ENCODE assay signal across 11 cellular contexts in the genomic region with DNA sequence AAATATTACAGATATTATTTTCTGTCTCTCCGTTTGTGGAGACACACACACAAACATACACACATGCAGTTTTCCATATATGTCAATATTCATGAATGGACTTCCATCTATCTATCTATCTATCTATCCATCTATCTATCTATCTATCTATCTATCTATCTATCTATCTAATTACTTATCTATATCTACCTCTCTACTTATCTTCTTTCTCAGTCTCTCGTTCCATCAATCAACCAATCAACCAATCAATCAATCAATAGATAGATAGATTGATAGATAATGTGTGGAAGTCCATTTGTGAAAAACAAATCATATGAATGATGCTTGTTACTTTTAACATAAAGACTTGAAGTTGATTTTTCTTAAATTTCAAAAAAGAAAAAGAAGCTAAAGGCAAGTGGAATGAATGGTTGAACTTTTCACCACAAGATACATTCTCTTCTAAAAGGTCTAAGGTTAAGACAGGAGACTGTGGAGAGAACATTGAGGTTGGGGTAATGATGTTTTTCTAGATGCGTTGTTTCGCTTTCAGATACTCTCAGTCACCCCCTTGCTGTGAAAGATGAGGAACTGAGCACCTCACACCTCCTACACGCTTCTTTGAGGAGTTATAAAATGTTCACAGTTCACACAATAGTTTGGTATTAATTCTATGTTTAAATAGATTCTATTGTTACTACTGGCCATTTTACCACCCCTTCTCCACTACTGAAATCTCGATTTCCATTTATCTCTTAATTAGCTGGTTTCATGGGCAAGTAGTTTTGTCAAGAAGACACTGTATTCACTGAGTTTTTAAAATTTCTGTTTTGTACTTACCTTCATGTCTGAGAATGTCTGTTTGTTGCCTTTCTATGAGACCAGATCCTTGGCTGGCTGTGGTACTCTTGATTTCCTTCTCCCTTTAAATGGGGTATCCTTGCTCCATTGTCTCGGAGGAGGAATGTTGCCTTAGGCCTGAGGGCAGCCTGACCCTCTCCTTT.
DNase-seq lines count a peak whose midpoint lies in the region; ATAC-seq and TF ChIP-seq lines count a peak whose summit lies in the region.
"Had no signal": no experiment of that assay in that cellular context is flagged by ENCODE, and none has a peak within 500 bp of the region (broad histone marks: within the 10 kb centered on the region; RNA-seq: fewer than 3 reads in every experiment).

No MANE protein-coding gene starts in this region.

- H3K9me3 Mint-ChIP-seq in activated naive CD4-positive, alpha-beta T cell treated with anti-CD3 and anti-CD28 coated beads for 36 hours, result peaks cover 12% of the 10 kb centered on the region
- H3K9me3 Mint-ChIP-seq in nephron progenitor cell (peaks cover 22% of the 10 kb centered on the region), progenitor cell of endocrine pancreas (ENCODE audit: low read depth) (peaks cover 8% of the 10 kb centered on the region)

- CTCF ChIA-PET in activated naive CD4-positive, alpha-beta T cell treated with anti-CD3 and anti-CD28 coated beads for 36 hours (lab: Charles Lee), result interaction anchor here (0.7 kb wide), 1 partner anchor 1369 kb away, joined by 3 read pairs; no protein-coding TSS in a partner anchor

- intact Hi-C loops in activated naive CD4-positive, alpha-beta T cell treated with anti-CD3 and anti-CD28 coated beads for 36 hours (cut with micrococcal nuclease), result loop anchor here (10.0 kb wide), 2 partner anchors 388 to 1098 kb away; partner anchors contain the start of genes CACUL1 and RAB11FIP2

- no peak overlapping the region for H3K4me3 Mint-ChIP-seq in activated naive CD4-positive, alpha-beta T cell treated with anti-CD3 and anti-CD28 coated beads for 36 hours
- H3K4me3 Mint-ChIP-seq in nephron progenitor cell (no peak overlapping the region), progenitor cell of endocrine pancreas (ENCODE audit: low read depth) (no peak overlapping the region)
- H3K4me3 Mint-ChIP-seq: T-helper 17 cell had no signal

- H3K36me3 Mint-ChIP-seq in activated naive CD4-positive, alpha-beta T cell treated with anti-CD3 and anti-CD28 coated beads for 36 hours (ENCODE audit: low read depth), result peaks cover 1% of the 10 kb centered on the region
- H3K36me3 Mint-ChIP-seq in nephron progenitor cell (ENCODE audit: low read depth) (peaks cover 5% of the 10 kb centered on the region), progenitor cell of endocrine pancreas (ENCODE audit: insufficient read depth) (peaks cover 2% of the 10 kb centered on the region)

- peaks cover 26% of the 10 kb centered on the region for H3K27me3 Mint-ChIP-seq in activated naive CD4-positive, alpha-beta T cell treated with anti-CD3 and anti-CD28 coated beads for 36 hours (ENCODE audit: low read depth)
- H3K27me3 Mint-ChIP-seq in nephron progenitor cell (ENCODE audit: low read depth, poor library complexity) (peaks cover 7% of the 10 kb centered on the region), progenitor cell of endocrine pancreas (peaks cover 16% of the 10 kb centered on the region)

- peak; percentile 28 for DNase-seq in activated naive CD4-positive, alpha-beta T cell treated with anti-CD3 and anti-CD28 coated beads for 36 hours
- no peak for DNase-seq in activated naive CD4-positive, alpha-beta T cell treated with anti-CD3 and anti-CD28 coated beads, Interleukin-2, amount 50 U/mL, for 16 hours
- no peak for DNase-seq in stimulated activated naive CD8-positive, alpha-beta T cell treated with anti-CD3 and anti-CD28 coated beads, Interleukin-15, Interleukin-2, amounts not matched to agents 100 U/mL and 50 U/mL, for 24 hours
- no peak for DNase-seq in RKO (ENCODE audit: low spot score)
- no peak for DNase-seq in nephron progenitor cell
- DNase-seq in progenitor cell of endocrine pancreas (ENCODE audit: low spot score, unreplicated experiment), result no peak
- DNase-seq: activated gamma-delta T cell treated with Interleukin-2 at 50 U/mL for 16 hours, NCI-H69, T-helper 17 cell had no signal

- ATAC-seq in GM21717 (IDR thresholded peaks at IDR 0.05; ENCODE audit: unreplicated experiment), result peak; percentile 86
- ATAC-seq in HG03280 (IDR thresholded peaks at IDR 0.05; ENCODE audit: unreplicated experiment), result peak; percentile 89
- peak; percentile 40 for ATAC-seq in stimulated activated naive CD8-positive, alpha-beta T cell treated with anti-CD3 and anti-CD28 coated beads, Interleukin-15, Interleukin-2, amounts not matched to agents 100 U/mL and 50 U/mL, for 24 hours
- ATAC-seq: T-helper 17 cell had no signal

- peaks cover 25% of the 10 kb centered on the region for H3K4me1 Mint-ChIP-seq in activated naive CD4-positive, alpha-beta T cell treated with anti-CD3 and anti-CD28 coated beads for 36 hours (ENCODE audit: low read depth)
- H3K4me1 Mint-ChIP-seq in nephron progenitor cell, result peaks cover 10% of the 10 kb centered on the region
- H3K4me1 Mint-ChIP-seq in progenitor cell of endocrine pancreas (ENCODE audit: low read depth), result peaks cover 1% of the 10 kb centered on the region
- H3K4me1 Mint-ChIP-seq: T-helper 17 cell had no signal

- H3K27ac Mint-ChIP-seq in activated naive CD4-positive, alpha-beta T cell treated with anti-CD3 and anti-CD28 coated beads for 36 hours, result no peak overlapping the region
- H3K27ac Mint-ChIP-seq in nephron progenitor cell, result no peak overlapping the region
- H3K27ac Mint-ChIP-seq in progenitor cell of endocrine pancreas, result no peak overlapping the region
- H3K27ac Mint-ChIP-seq: T-helper 17 cell had no signal

- TF ChIP-seq CTCF in nephron progenitor cell (IDR thresholded peaks at IDR 0.05), result no peak
- no peak for TF ChIP-seq CTCF in progenitor cell of endocrine pancreas (IDR thresholded peaks at IDR 0.05; ENCODE audit: unreplicated experiment)
